13 cellular contexts compared by ENCODE assay signal in genomic region chr16:88792668-88793587, GRCh38. TPM values are rescaled to one million over a fixed set of nuclear protein-coding genes. Genes with fewer than 3 reads are reported as not detected.
A peak's percentile ranks its signal among the peaks of the same experiment; 100 is the strongest.
DNase-seq lines count a peak whose midpoint lies in the region; ATAC-seq lines count a peak whose summit lies in the region.
"Had no signal": no experiment of that assay in that cellular context is flagged by ENCODE, and none has a peak within 500 bp of the region (broad histone marks: within the 10 kb centered on the region; RNA-seq: fewer than 3 reads in every experiment).

No MANE protein-coding gene starts in this region.

- H3K27me3 ChIP-seq in aorta (ENCODE audit: control insufficient read depth in 1 of 2, insufficient read depth in 2 of 2, low read length in 1 of 2) = no peaks in the 10 kb centered on the region

- no peaks in the 10 kb centered on the region for H3K9me3 ChIP-seq in aorta (ENCODE audit: control insufficient read depth, low read length)
- H3K9me3 ChIP-seq: thoracic aorta had no signal

- H3K4me1 ChIP-seq in aorta (ENCODE audit: control insufficient read depth in 1 of 2, insufficient read depth in 2 of 2, low read length in 2 of 2) = no peaks in the 10 kb centered on the region

- POLR2A ChIA-PET in T-cell (lab: Charles Lee) = interaction anchor here in 1 of 2 donors (0.6 kb wide), 1 partner anchor 423 kb away, joined by 3 read pairs; no protein-coding TSS in a partner anchor

- H3K4me3 Mint-ChIP-seq in activated naive CD4-positive, alpha-beta T cell treated with anti-CD3 and anti-CD28 coated beads, Interleukin-2, amount 50 U/mL, for 24 hours = peak overlapping the region; percentile 27
- H3K4me3 Mint-ChIP-seq in T-cell = peak overlapping the region in 1 of 3 donors; percentile 71
- H3K4me3 Mint-ChIP-seq: endodermal cell had no signal

- peaks cover 36% of the 10 kb centered on the region for H3K4me1 Mint-ChIP-seq in activated naive CD4-positive, alpha-beta T cell treated with anti-CD3 and anti-CD28 coated beads, Interleukin-2, amount 50 U/mL, for 24 hours
- H3K4me1 Mint-ChIP-seq in T-cell = peaks cover 43 to 59% (median 57%) of the 10 kb centered on the region in 3 donors

- no peaks in the 10 kb centered on the region for H3K36me3 Mint-ChIP-seq in activated naive CD4-positive, alpha-beta T cell treated with anti-CD3 and anti-CD28 coated beads, Interleukin-2, amount 50 U/mL, for 24 hours
- H3K36me3 Mint-ChIP-seq in T-cell = no peaks in the 10 kb centered on the region

- no peak overlapping the region for H3K27ac Mint-ChIP-seq in activated naive CD4-positive, alpha-beta T cell treated with anti-CD3 and anti-CD28 coated beads, Interleukin-2, amount 50 U/mL, for 24 hours
- peak overlapping the region; percentile 84 for H3K27ac Mint-ChIP-seq in T-cell
- H3K27ac Mint-ChIP-seq: endodermal cell had no signal

- H3K36me3 ChIP-seq in aorta (ENCODE audit: control insufficient read depth in 1 of 2, insufficient read depth in 2 of 2, low read length in 1 of 2) = no peaks in the 10 kb centered on the region
- H3K36me3 ChIP-seq: thoracic aorta had no signal

- H3K4me3 ChIP-seq in aorta (ENCODE audit: low read length in 2 of 2) = no peak overlapping the region
- H3K4me3 ChIP-seq: thoracic aorta had no signal

- ATAC-seq in T-cell (replicated peaks in 1 of 4) = no peak
- peak; percentile 20 for ATAC-seq in esophagus mucosa
- ATAC-seq in aorta (ENCODE audit: low FRiP score) = peak; percentile 28
- ATAC-seq in GM18502 (IDR thresholded peaks at IDR 0.05; ENCODE audit: poor library complexity, unreplicated experiment) = no peak
- ATAC-seq: left lobe of liver had no signal

- no peaks in the 10 kb centered on the region for H3K9me3 Mint-ChIP-seq in activated naive CD4-positive, alpha-beta T cell treated with anti-CD3 and anti-CD28 coated beads, Interleukin-2, amount 50 U/mL, for 24 hours
- H3K9me3 Mint-ChIP-seq in T-cell = no peaks in the 10 kb centered on the region
- H3K9me3 Mint-ChIP-seq: endodermal cell had no signal

- CTCF ChIA-PET in T-cell (lab: Charles Lee) = interaction anchor here in 1 of 2 donors (0.6 kb wide), 2 partner anchors 38 to 55 kb away, joined by 3 to 4 read pairs; no protein-coding TSS in a partner anchor

- WGBS in aorta, 2 donors = 67 to 69% methylated on average over 30 of the region's 30 CpGs

- H3K27ac ChIP-seq in aorta (ENCODE audit: low read depth in 1 of 2, low read length in 2 of 2) = no peak overlapping the region
- H3K27ac ChIP-seq: thoracic aorta had no signal

- no peak for DNase-seq in activated naive CD4-positive, alpha-beta T cell (lab: John Stamatoyannopoulos, UW)
- DNase-seq in T-cell (no peak), aorta (peak in 1 of 2 donors; percentile 74), NCI-H1105 treated with DMSO at 0.1 percent for 48 hours (lab: John Stamatoyannopoulos, UW) (no peak), ecto neural progenitor cell (ENCODE audit: low spot score) (no peak)
- DNase-seq: activated gamma-delta T cell, endodermal cell, T-helper 9 cell had no signal

- intact Hi-C loops in aorta (cut with DNase I) = no loop called here

- no peaks in the 10 kb centered on the region for H3K27me3 Mint-ChIP-seq in activated naive CD4-positive, alpha-beta T cell treated with anti-CD3 and anti-CD28 coated beads, Interleukin-2, amount 50 U/mL, for 24 hours
- no peaks in the 10 kb centered on the region for H3K27me3 Mint-ChIP-seq in T-cell

RNA-seq across cellular contexts. Expression of gene PIEZO1, which starts 7.9 kb away (rescaled TPM):
- 100 to 1,000 TPM; 139 to 274 (median 240) TPM for total RNA-seq in T-cell
- 64.7 TPM for total RNA-seq in esophagus mucosa
- total RNA-seq in aorta = 100 to 1,000 TPM; 101 to 120 TPM
- 100 to 1,000 TPM in 1 of 2 donors, 10 to 100 TPM in 1; 35.9 to 205 TPM for polyA plus RNA-seq in aorta

RNA-seq across cellular contexts. Expression of gene CDT1, which starts 10.7 kb away (rescaled TPM):
- total RNA-seq in T-cell = 1 to 10 TPM in 4 of 5 donors, under 1 TPM in 1; 0.93 to 3.7 (median 1.5) TPM
- total RNA-seq in esophagus mucosa = 21.6 TPM
- 1 to 10 TPM in 1 of 2 donors, under 1 TPM in 1; 0.88 to 1.5 TPM for total RNA-seq in aorta
- polyA plus RNA-seq in aorta = 1 to 10 TPM in 1 of 2 donors, under 1 TPM in 1; 0.05 to 1.0 TPM

RNA-seq across cellular contexts. Expression of gene APRT, which starts 18.8 kb away (rescaled TPM):
- total RNA-seq in T-cell (100 to 1,000 TPM; 166 to 245 (median 228) TPM), esophagus mucosa (207 TPM), aorta (10 to 100 TPM; 60.2 to 61.3 TPM)
- 100 to 1,000 TPM in 1 of 2 donors, 10 to 100 TPM in 1; 88.6 to 116 TPM for polyA plus RNA-seq in aorta

Comparison
In these comparisons a context has a peak if more than half of its experiments do, and no peak if none do; other contexts are left out.
1. ATAC-seq: peak in esophagus mucosa (single experiment) and aorta (single experiment); none in T-cell (0 of 4) and GM18502 (single experiment).